ENCODE assay signal across 19 cellular contexts in genomic region chr2:217834057-217834620, GRCh38.
DNase-seq lines count a peak whose midpoint lies in the region; ATAC-seq, FAIRE-seq and TF ChIP-seq lines count a peak whose summit lies in the region.
"Had no signal": no experiment of that assay in that cellular context is flagged by ENCODE, and none has a peak within 500 bp of the region (broad histone marks: within the 10 kb centered on the region; RNA-seq: fewer than 3 reads in every experiment).

No MANE protein-coding gene starts in this region.

- intact Hi-C loops in heart right ventricle (cut with DNase I) (no loop called here), upper lobe of right lung (cut with DNase I) (no loop called here)

- no peak overlapping the region for H3K4me3 ChIP-seq in heart right ventricle
- H3K4me3 ChIP-seq in osteoblast (ENCODE audit: insufficient read depth, low read length): no peak overlapping the region
- H3K4me3 ChIP-seq in upper lobe of right lung: no peak overlapping the region
- H3K4me3 ChIP-seq: skin epidermis had no signal

- H3K36me3 ChIP-seq in heart right ventricle (peaks cover 0 to 77% (median 60%) of the 10 kb centered on the region in 9 donors), osteoblast (ENCODE audit: insufficient read depth, low read length) (peaks cover 62% of the 10 kb centered on the region), upper lobe of right lung (peaks cover 72% of the 10 kb centered on the region)
- H3K36me3 ChIP-seq: neutrophil had no signal

- H3K79me2 ChIP-seq in osteoblast (ENCODE audit: insufficient read depth, low read length): no peaks in the 10 kb centered on the region

- no peak overlapping the region for H2AFZ ChIP-seq in osteoblast (ENCODE audit: low read length)

- DNase-seq in SKM-1 (lab: John Stamatoyannopoulos, UW; ENCODE audit: unreplicated experiment) (peak; percentile 5), SKM-1 treated with dmso at 0.1 percent for 144 hours (lab: John Stamatoyannopoulos, UW; ENCODE audit: unreplicated experiment) (no peak), heart right ventricle (peak; percentile 37 to 53), osteoblast (ENCODE audit: insufficient read length, low spot score, missing footprints) (peak; percentile 58), upper lobe of right lung (no peak), epidermal melanocyte (ENCODE audit: insufficient read length, low spot score) (no peak), urothelium cell line (ENCODE audit: low spot score) (no peak)
- DNase-seq: activated CD4-positive, CD25-positive, alpha-beta regulatory T cell treated with anti-CD3 and anti-CD28 coated beads, Interleukin-2, amount 50 U/mL, for 72 hours; CD4-positive, alpha-beta memory T cell; DND-41; immature natural killer cell; mesendoderm; NCI-H82; T-helper 1 cell had no signal

- TF ChIP-seq CTCF in heart right ventricle (IDR thresholded peaks at IDR 0.05): no peak
- TF ChIP-seq CTCF in osteoblast (IDR thresholded peaks at IDR 0.05; ENCODE audit: extremely low read depth, low read depth, low read length): no peak
- no peak for TF ChIP-seq CTCF in upper lobe of right lung (IDR thresholded peaks at IDR 0.05)

- H3K27ac ChIP-seq in heart right ventricle: peak overlapping the region; percentile 71 to 96 (median 88)
- no peak overlapping the region for H3K27ac ChIP-seq in osteoblast (ENCODE audit: low read depth, low read length)
- H3K27ac ChIP-seq in upper lobe of right lung: peak overlapping the region; percentile 47
- H3K27ac ChIP-seq: neutrophil had no signal

- 51 to 58% methylated on average over 3 of the region's 3 CpGs for WGBS in heart right ventricle, 2 donors

- peaks cover 44 to 98% (median 83%) of the 10 kb centered on the region in 9 donors for H3K4me1 ChIP-seq in heart right ventricle
- H3K4me1 ChIP-seq in osteoblast (ENCODE audit: insufficient read depth, low read length): peaks cover 12% of the 10 kb centered on the region
- H3K4me1 ChIP-seq in upper lobe of right lung: peaks cover 41% of the 10 kb centered on the region

- ATAC-seq in heart right ventricle (peak in 4 of 8 donors; percentile 6 to 48 (median 14)), upper lobe of right lung (peak; percentile 42), HG03439 (IDR thresholded peaks at IDR 0.05; ENCODE audit: unreplicated experiment) (no peak)

- H3K9me3 ChIP-seq in heart right ventricle (no peaks in the 10 kb centered on the region), osteoblast (ENCODE audit: low read depth, low read length) (no peaks in the 10 kb centered on the region), upper lobe of right lung (no peaks in the 10 kb centered on the region)
- H3K9me3 ChIP-seq: neutrophil had no signal

- no peak overlapping the region for H3K4me2 ChIP-seq in osteoblast (ENCODE audit: insufficient read depth, low read length)

- FAIRE-seq in urothelium cell line (lab: Jason Lieb, UNC): no peak
- FAIRE-seq: GM19239, RCC 7860 had no signal

- H4K20me1 ChIP-seq in osteoblast (ENCODE audit: insufficient read depth, low read length): peaks cover 27% of the 10 kb centered on the region

- H3K27me3 ChIP-seq in heart right ventricle: no peaks in the 10 kb centered on the region
- H3K27me3 ChIP-seq in osteoblast (ENCODE audit: insufficient read depth, low read length): no peaks in the 10 kb centered on the region
- no peaks in the 10 kb centered on the region for H3K27me3 ChIP-seq in upper lobe of right lung
- H3K27me3 ChIP-seq: neutrophil had no signal

Comparison
In these comparisons a context has a peak if more than half of its experiments do, and no peak if none do; other contexts are left out.
1. DNase-seq: peak in SKM-1 (single experiment), heart right ventricle (2 of 2) and osteoblast (single experiment); none in SKM-1 treated with dmso at 0.1 percent for 144 hours (single experiment), upper lobe of right lung (single experiment), epidermal melanocyte (single experiment) and urothelium cell line (single experiment).